In genomic region chr11:65919151-65920034, GRCh38 we compare ENCODE assay signal across 2 cellular contexts.
A peak's percentile ranks its signal among the peaks of the same experiment; 100 is the strongest.
TF ChIP-seq lines count a peak whose summit lies in the region.

A gene with protein sequence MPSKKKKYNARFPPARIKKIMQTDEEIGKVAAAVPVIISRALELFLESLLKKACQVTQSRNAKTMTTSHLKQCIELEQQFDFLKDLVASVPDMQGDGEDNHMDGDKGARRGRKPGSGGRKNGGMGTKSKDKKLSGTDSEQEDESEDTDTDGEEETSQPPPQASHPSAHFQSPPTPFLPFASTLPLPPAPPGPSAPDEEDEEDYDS (plus strand): TSS chr11:65919426. CDS start chr11:65919502, 76 bp downstream.

TF ChIP-seq in IMR-90, 13 proteins besides CTCF, POLR2A, EP300 and RAD21:
- TF ChIP-seq BHLHE40 (IDR thresholded peaks at IDR 0.05; ENCODE audit: low read depth, low read length) (peak; percentile 66), FOS (IDR thresholded peaks at IDR 0.05; ENCODE audit: low read depth, low read length) (peak; percentile 42; the same call in 1 of the 2 replicates), CHD1 (IDR thresholded peaks at IDR 0.05; ENCODE audit: low read depth, low read length) (peak; percentile 81), MAZ (IDR thresholded peaks at IDR 0.05; ENCODE audit: borderline replicate concordance, low read depth, low read length) (peak; percentile 98), MXI1 (IDR thresholded peaks at IDR 0.05; ENCODE audit: borderline replicate concordance, low read depth, low read length) (peak; percentile 77; the same call in 1 of the 2 replicates), MAFK (IDR thresholded peaks at IDR 0.05; ENCODE audit: low read depth, low read length) (no peak), RCOR1 (IDR thresholded peaks at IDR 0.05; ENCODE audit: insufficient replicate concordance, low read length) (peak; percentile 65), SMC3 (IDR thresholded peaks at IDR 0.05; ENCODE audit: low read depth, low read length) (peak; percentile 52), CEBPB (IDR thresholded peaks at IDR 0.05; ENCODE audit: low read depth, low read length) (no peak), NFE2L2 (IDR thresholded peaks at IDR 0.05; ENCODE audit: low read depth, low read length) (0 out of 2 replicates have a peak, but pooled peaks have one; percentile 18)
- TF ChIP-seq, protein P1, sequence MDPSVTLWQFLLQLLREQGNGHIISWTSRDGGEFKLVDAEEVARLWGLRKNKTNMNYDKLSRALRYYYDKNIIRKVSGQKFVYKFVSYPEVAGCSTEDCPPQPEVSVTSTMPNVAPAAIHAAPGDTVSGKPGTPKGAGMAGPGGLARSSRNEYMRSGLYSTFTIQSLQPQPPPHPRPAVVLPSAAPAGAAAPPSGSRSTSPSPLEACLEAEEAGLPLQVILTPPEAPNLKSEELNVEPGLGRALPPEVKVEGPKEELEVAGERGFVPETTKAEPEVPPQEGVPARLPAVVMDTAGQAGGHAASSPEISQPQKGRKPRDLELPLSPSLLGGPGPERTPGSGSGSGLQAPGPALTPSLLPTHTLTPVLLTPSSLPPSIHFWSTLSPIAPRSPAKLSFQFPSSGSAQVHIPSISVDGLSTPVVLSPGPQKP (IDR thresholded peaks at IDR 0.05; ENCODE audit: borderline replicate concordance, low read depth, low read length): no peak

TF ChIP-seq in endothelial cell of umbilical vein, 7 proteins besides CTCF, POLR2A, EP300 and RAD21:
- TF ChIP-seq FOS (IDR thresholded peaks at IDR 0.05; ENCODE audit: borderline replicate concordance, insufficient read depth, low read length) (no peak), GATA2 (IDR thresholded peaks at IDR 0.05; ENCODE audit: insufficient read depth, insufficient read length, low read depth, low read length) (no peak), MYC (IDR thresholded peaks at IDR 0.05; ENCODE audit: low read depth, low read length) (no peak), MAX (IDR thresholded peaks at IDR 0.05; ENCODE audit: insufficient read depth, insufficient read length) (peak; percentile 12), POLR2AphosphoS5 (IDR thresholded peaks at IDR 0.05; ENCODE audit: insufficient read depth, low read depth, low read length) (peak; percentile 67)
